9 cellular contexts compared by ENCODE assay signal in genomic region chr1:43564617-43565348, GRCh38. TPM values are rescaled to one million over a fixed set of nuclear protein-coding genes. Genes with fewer than 3 reads are reported as not detected.
DNase-seq lines count a peak whose midpoint lies in the region; ATAC-seq, FAIRE-seq and TF ChIP-seq lines count a peak whose summit lies in the region.
"Had no signal": no experiment of that assay in that cellular context is flagged by ENCODE, and none has a peak within 500 bp of the region (broad histone marks: within the 10 kb centered on the region; RNA-seq: fewer than 3 reads in every experiment).

No MANE protein-coding gene starts in this region.

- peaks cover 28% of the 10 kb centered on the region for H3K27me3 Mint-ChIP-seq in activated T-cell treated with anti-CD3 and anti-CD28 coated beads, Interleukin-2, amount 50 U/mL, for 24 hours
- peaks cover 3 to 26% of the 10 kb centered on the region in 2 donors for H3K27me3 Mint-ChIP-seq in T-cell
- H3K27me3 Mint-ChIP-seq in glutamatergic neuron (ENCODE audit: unreplicated experiment), result peaks cover 20% of the 10 kb centered on the region

- intact Hi-C loops in spleen (cut with DNase I; ENCODE audit: low total_unique reads), result no loop called here

- 69 to 76% (median 74%) methylated on average over 19 of the region's 19 CpGs for WGBS in small intestine, 3 donors
- 63 to 83% (median 76%) methylated on average over 19 of the region's 19 CpGs for WGBS in spleen, 5 donors

- no peak overlapping the region for H3K27ac Mint-ChIP-seq in activated T-cell treated with anti-CD3 and anti-CD28 coated beads, Interleukin-2, amount 50 U/mL, for 24 hours
- no peak overlapping the region for H3K27ac Mint-ChIP-seq in T-cell
- H3K27ac Mint-ChIP-seq in glutamatergic neuron (ENCODE audit: unreplicated experiment), result peak overlapping the region; percentile 98

- H3K9me3 ChIP-seq in stomach smooth muscle (ENCODE audit: control insufficient read depth in 2 of 2, low read length in 2 of 2), result no peaks in the 10 kb centered on the region
- H3K9me3 ChIP-seq in small intestine (ENCODE audit: control insufficient read depth, low read depth), result no peaks in the 10 kb centered on the region
- H3K9me3 ChIP-seq in spleen, result no peaks in the 10 kb centered on the region

- in situ Hi-C loops in G401 (cut with HindIII; ENCODE audit: low sequenced_read_pairs), result no loop called here

- H3K4me1 Mint-ChIP-seq in activated T-cell treated with anti-CD3 and anti-CD28 coated beads, Interleukin-2, amount 50 U/mL, for 24 hours (ENCODE audit: low read depth), result peaks cover 5% of the 10 kb centered on the region
- H3K4me1 Mint-ChIP-seq in T-cell, result peaks cover 4 to 6% (median 5%) of the 10 kb centered on the region in 3 donors
- H3K4me1 Mint-ChIP-seq in glutamatergic neuron (ENCODE audit: low read depth, unreplicated experiment), result peaks cover 41% of the 10 kb centered on the region

- CTCF ChIA-PET in T-cell (lab: Charles Lee), result no interaction called here

- H3K4me1 ChIP-seq in stomach smooth muscle (ENCODE audit: control insufficient read depth, insufficient read depth, low read length) (peaks cover 29% of the 10 kb centered on the region), small intestine (ENCODE audit: control insufficient read depth in 2 of 2, insufficient read depth in 1 of 2, low read depth in 1 of 2, low read length in 1 of 2) (no peaks in the 10 kb centered on the region), spleen (peaks cover 6 to 23% (median 18%) of the 10 kb centered on the region in 6 donors)

- H3K9me3 Mint-ChIP-seq in activated T-cell treated with anti-CD3 and anti-CD28 coated beads, Interleukin-2, amount 50 U/mL, for 24 hours, result no peaks in the 10 kb centered on the region
- H3K9me3 Mint-ChIP-seq in T-cell, result no peaks in the 10 kb centered on the region
- peaks cover 15% of the 10 kb centered on the region for H3K9me3 Mint-ChIP-seq in glutamatergic neuron (ENCODE audit: unreplicated experiment)

- H3K36me3 ChIP-seq in stomach smooth muscle (ENCODE audit: control insufficient read depth in 2 of 2, insufficient read depth in 2 of 2, low read length in 2 of 2), result peaks cover 0 to 2% of the 10 kb centered on the region in 2 donors
- H3K36me3 ChIP-seq in small intestine (ENCODE audit: control insufficient read depth in 2 of 2, insufficient read depth in 2 of 2, low read length in 2 of 2), result peaks cover 0 to 5% of the 10 kb centered on the region in 2 donors
- no peaks in the 10 kb centered on the region for H3K36me3 ChIP-seq in spleen

- H3K36me3 Mint-ChIP-seq in activated T-cell treated with anti-CD3 and anti-CD28 coated beads, Interleukin-2, amount 50 U/mL, for 24 hours (ENCODE audit: low read depth), result no peaks in the 10 kb centered on the region
- no peaks in the 10 kb centered on the region for H3K36me3 Mint-ChIP-seq in T-cell
- H3K36me3 Mint-ChIP-seq in glutamatergic neuron (ENCODE audit: unreplicated experiment), result no peaks in the 10 kb centered on the region

- no peak for ATAC-seq in T-cell (replicated peaks in 1 of 4)

- peak overlapping the region in 1 of 2 donors; percentile 42 for H3K9ac ChIP-seq in stomach smooth muscle (ENCODE audit: low read length in 2 of 2)

- POLR2A ChIA-PET in T-cell (lab: Charles Lee), result no interaction called here

- no peak for FAIRE-seq in small intestine (lab: Jason Lieb, UNC)
- FAIRE-seq: HTR-8/SVneo had no signal

- TF ChIP-seq CTCF in glutamatergic neuron (IDR thresholded peaks at IDR 0.05; ENCODE audit: partially characterized antibody, unreplicated experiment) (no peak), spleen (IDR thresholded peaks at IDR 0.05 in 8 of 11, conservative IDR thresholded peaks at IDR 0.05 in 3 of 11) (no peak)

- TF ChIP-seq POLR2A in spleen (IDR thresholded peaks at IDR 0.05), result no peak

- peak overlapping the region; percentile 73 to 78 for H3K4me3 ChIP-seq in stomach smooth muscle (ENCODE audit: low read length in 2 of 2)
- H3K4me3 ChIP-seq in small intestine (ENCODE audit: low read depth in 1 of 2, low read length in 2 of 2), result no peak overlapping the region
- peak overlapping the region in 4 of 8 donors; percentile 41 to 71 (median 48) for H3K4me3 ChIP-seq in spleen

- H3K4me3 Mint-ChIP-seq in activated T-cell treated with anti-CD3 and anti-CD28 coated beads, Interleukin-2, amount 50 U/mL, for 24 hours, result peak overlapping the region; percentile 50
- H3K4me3 Mint-ChIP-seq in T-cell (peak overlapping the region; percentile 31 to 63 (median 31)), glutamatergic neuron (ENCODE audit: unreplicated experiment) (peak overlapping the region; percentile 85)

- no peak for DNase-seq in activated T-cell treated with anti-CD3 and anti-CD28 coated beads, Interleukin-2, amount 50 U/mL, for 24 hours
- DNase-seq in activated T-cell treated with anti-CD3 and anti-CD28 coated beads for 4 hours (no peak), T-cell (no peak), glutamatergic neuron (peak; percentile 78), small intestine (no peak), spleen (no peak), G401 (ENCODE audit: low spot score) (no peak)

- H3K27ac ChIP-seq in stomach smooth muscle (ENCODE audit: low read length) (peak overlapping the region; percentile 31), small intestine (ENCODE audit: low read depth in 1 of 2, low read length in 1 of 2) (no peak overlapping the region), spleen (no peak overlapping the region)

- no peaks in the 10 kb centered on the region for H3K27me3 ChIP-seq in stomach smooth muscle (ENCODE audit: control insufficient read depth in 1 of 2, insufficient read depth in 2 of 2, low read length in 2 of 2)
- no peaks in the 10 kb centered on the region for H3K27me3 ChIP-seq in small intestine (ENCODE audit: control insufficient read depth in 2 of 2, insufficient read depth in 2 of 2, low read length in 2 of 2)
- H3K27me3 ChIP-seq in spleen (replicated peaks in 1 of 7), result peaks cover 0 to 23% (median 9%) of the 10 kb centered on the region in 7 donors

RNA-seq across cellular contexts. Expression of gene PTPRF, which starts 34.1 kb away (rescaled TPM):
- total RNA-seq in T-cell (1 to 10 TPM in 3 of 5 donors, under 1 TPM in 2; 0.07 to 2.6 (median 1.9) TPM), glutamatergic neuron (ENCODE audit: unreplicated experiment) (171 TPM), spleen (10 to 100 TPM in 6 of 7 donors, 1 to 10 TPM in 1; 8.3 to 25.0 (median 14.8) TPM)
- polyA plus RNA-seq in small intestine (10 to 100 TPM; 77.0 to 87.4 (median 78.9) TPM), spleen (1 to 10 TPM; 2.7 to 3.9 (median 3.5) TPM)
- 46.6 and 61.3 TPM in 2 replicates for total RNA-seq in G401 (2014; rRNA removed; shearing (Covaris generic))

Comparison
In these comparisons a context has a peak if more than half of its experiments do, and no peak if none do; other contexts are left out.
1. H3K4me3 Mint-ChIP-seq: peak in every context shown above with its lines; median percentile 85 in glutamatergic neuron; 50 in activated T-cell treated with anti-CD3 and anti-CD28 coated beads, Interleukin-2, amount 50 U/mL, for 24 hours; 31 in T-cell.
2. H3K4me3 ChIP-seq: peak in stomach smooth muscle (2 of 2); none in small intestine (0 of 2).